Comparison of ENCODE assay signal across 16 cellular contexts in genomic region chr4:175147233-175147632, GRCh38.
DNase-seq lines count a peak whose midpoint lies in the region; ATAC-seq and TF ChIP-seq lines count a peak whose summit lies in the region.
"Had no signal": no experiment of that assay in that cellular context is flagged by ENCODE, and none has a peak within 500 bp of the region (broad histone marks: within the 10 kb centered on the region; RNA-seq: fewer than 3 reads in every experiment).

No MANE protein-coding gene starts in this region.

- H3K27me3 ChIP-seq in testis, result no peaks in the 10 kb centered on the region
- H3K27me3 ChIP-seq: BLaER1 treated with 17β-estradiol and CSF1 and Interleukin-3, amounts not matched to agents 10 nM and 100 nM had no signal

- H3K4me3 ChIP-seq in HEK293 (ENCODE audit: low read depth, low read length), result no peak overlapping the region
- H3K4me3 ChIP-seq in testis, result peak overlapping the region; percentile 39 to 48
- H3K4me3 ChIP-seq in coronary artery, result no peak overlapping the region
- H3K4me3 ChIP-seq: BLaER1 treated with 17β-estradiol and CSF1 and Interleukin-3, amounts not matched to agents 10 nM and 100 nM had no signal

- H3K36me3 ChIP-seq in HEK293 (ENCODE audit: control insufficient read depth in 2 of 2, insufficient read depth in 1 of 2, low read length in 2 of 2), result no peaks in the 10 kb centered on the region
- no peaks in the 10 kb centered on the region for H3K36me3 ChIP-seq in testis (ENCODE audit: low read depth, missing control alignments)
- H3K36me3 ChIP-seq: BLaER1 treated with 17β-estradiol and CSF1 and Interleukin-3, amounts not matched to agents 10 nM and 100 nM had no signal

- no peak for ATAC-seq in GM18873 (IDR thresholded peaks at IDR 0.05; ENCODE audit: low FRiP score, unreplicated experiment)
- ATAC-seq: CD8-positive, alpha-beta T cell had no signal

- DNase-seq in testis (peak; percentile 28), coronary artery (ENCODE audit: low spot score) (no peak), NCI-H146 (lab: John Stamatoyannopoulos, UW) (no peak)
- DNase-seq: 8988T; ACHN; AML-193; Caco-2; Calu3; CD4-positive, alpha-beta T cell; CD8-positive, alpha-beta T cell; DMS79 treated with DMSO at 0.1 percent for 48 hours; GF-D8 had no signal

- POLR2A ChIA-PET in HEK293 (lab: Yijun Ruan, JAX), result no interaction called here

- TF ChIP-seq CTCF in HEK293 (tag by site-specific recombination; IDR thresholded peaks at IDR 0.05) (no peak), testis (IDR thresholded peaks at IDR 0.05) (no peak), coronary artery (IDR thresholded peaks at IDR 0.05) (no peak)

- 51 to 76% methylated on average over 12 of the region's 12 CpGs for WGBS in testis, 2 donors

- H3K27ac ChIP-seq in HEK293 (ENCODE audit: extremely low read depth, low read depth, low read length) (no peak overlapping the region), testis (no peak overlapping the region), coronary artery (no peak overlapping the region)
- H3K27ac ChIP-seq: BLaER1 treated with 17β-estradiol and CSF1 and Interleukin-3, amounts not matched to agents 10 nM and 100 nM; C4-2B had no signal

- no peak for TF ChIP-seq POLR2A in testis (IDR thresholded peaks at IDR 0.05)

- no peaks in the 10 kb centered on the region for H3K4me1 ChIP-seq in HEK293 (ENCODE audit: control insufficient read depth, insufficient read depth, low read length)
- no peaks in the 10 kb centered on the region for H3K4me1 ChIP-seq in testis
- H3K4me1 ChIP-seq: BLaER1 treated with 17β-estradiol and CSF1 and Interleukin-3, amounts not matched to agents 10 nM and 100 nM had no signal

- intact Hi-C loops in testis (cut with DNase I; ENCODE audit: low total_unique reads), result no loop called here

- CTCF ChIA-PET in HEK293 (lab: Yijun Ruan, JAX), result no interaction called here

- H3K9me3 ChIP-seq in HEK293 (ENCODE audit: control insufficient read depth, insufficient read depth, low read depth, low read length) (no peaks in the 10 kb centered on the region), testis (no peaks in the 10 kb centered on the region)
- H3K9me3 ChIP-seq: Caco-2 had no signal

TF ChIP-seq in HEK293, 187 proteins besides CTCF, POLR2A, EP300 and RAD21:
- TF ChIP-seq ZNF335 (tag by site-specific recombination; conservative IDR thresholded peaks at IDR 0.05) (peak; percentile 65), ZSCAN4 (tag by site-specific recombination; IDR thresholded peaks at IDR 0.05) (no peak)

Comparison
In these comparisons a context has a peak if more than half of its experiments do, and no peak if none do; other contexts are left out.
1. H3K4me3 ChIP-seq: peak in testis (2 of 2); none in HEK293 (single experiment) and coronary artery (single experiment).